In genomic region chr15:45586990-45587860, GRCh38 we compare ENCODE assay signal across 8 cellular contexts. TPM values are rescaled to one million over a fixed set of nuclear protein-coding genes. Genes with fewer than 3 reads are reported as not detected.
DNase-seq lines count a peak whose midpoint lies in the region; ATAC-seq and TF ChIP-seq lines count a peak whose summit lies in the region.

BLOC1S6 (plus strand) TSS chr15:45587379; CDS start chr15:45587444, 65 bp downstream.

- no peaks in the 10 kb centered on the region; the same call in 1 of the 2 replicates for H3K27me3 ChIP-seq in DOHH2 (ENCODE audit: control insufficient read depth, low read length)
- no peaks in the 10 kb centered on the region for H3K27me3 ChIP-seq in Karpas-422 (ENCODE audit: low read length)
- H3K27me3 ChIP-seq in RWPE2 (ENCODE audit: insufficient read depth, poor library complexity, severe bottlenecking): no peaks in the 10 kb centered on the region

- TF ChIP-seq CTCF in DOHH2 (IDR thresholded peaks at IDR 0.05; ENCODE audit: low read depth, low read length, poor library complexity, severe bottlenecking) (no peak), RWPE2 (IDR thresholded peaks at IDR 0.05; ENCODE audit: poor library complexity, severe bottlenecking) (peak; percentile 4), fibroblast of pulmonary artery (IDR thresholded peaks at IDR 0.05; ENCODE audit: low read length, missing control alignments) (no peak)

- H3K27ac ChIP-seq in DOHH2 (ENCODE audit: low read depth, low read length) (peak within 1 kb of the TSS; percentile 91), Karpas-422 (ENCODE audit: low read length) (peak within 1 kb of the TSS; percentile 82), RWPE2 (ENCODE audit: poor library complexity, severe bottlenecking) (peak within 1 kb of the TSS; percentile 73)

- H4K20me1 ChIP-seq in DOHH2 (ENCODE audit: control insufficient read depth, insufficient read depth, low read depth, low read length): no peaks in the 10 kb centered on the region
- no peaks in the 10 kb centered on the region for H4K20me1 ChIP-seq in Karpas-422 (ENCODE audit: insufficient read depth, low read depth, low read length)

- H3K4me2 ChIP-seq in DOHH2 (ENCODE audit: low read length): peak within 1 kb of the TSS; percentile 89
- peak within 1 kb of the TSS; percentile 86 for H3K4me2 ChIP-seq in Karpas-422 (ENCODE audit: low read depth, low read length, poor library complexity, severe bottlenecking)

- H3K4me1 ChIP-seq in DOHH2 (ENCODE audit: control insufficient read depth, low read length): peaks cover 38% of the 10 kb centered on the region
- peaks cover 38% of the 10 kb centered on the region for H3K4me1 ChIP-seq in Karpas-422 (ENCODE audit: low read length)
- H3K4me1 ChIP-seq in RWPE2 (ENCODE audit: insufficient read depth, poor library complexity, severe bottlenecking): peaks cover 18% of the 10 kb centered on the region

- peaks cover 24 to 27% of the 10 kb centered on the region in 2 donors for H3K4me1 Mint-ChIP-seq in natural killer cell treated with Interleukin-12 subunit alpha and Interleukin-12 subunit beta and Interleukin-15 and Interleukin-18, amount 100 ng/mL, for 72 hours (ENCODE audit: low read depth in 2 of 2)

- H3K9me3 ChIP-seq in DOHH2 (ENCODE audit: control insufficient read depth, insufficient read depth, low read length) (peaks cover 3% of the 10 kb centered on the region; the same call in 1 of the 2 replicates), Karpas-422 (ENCODE audit: low read length) (no peaks in the 10 kb centered on the region), RWPE2 (ENCODE audit: severe bottlenecking) (no peaks in the 10 kb centered on the region)

- peak within 1 kb of the TSS; percentile 87 for H3K4me3 Mint-ChIP-seq in natural killer cell treated with Interleukin-12 subunit alpha and Interleukin-12 subunit beta and Interleukin-15 and Interleukin-18, amount 100 ng/mL, for 72 hours

- peak within 1 kb of the TSS; percentile 86 to 100 for H3K27ac Mint-ChIP-seq in natural killer cell treated with Interleukin-12 subunit alpha and Interleukin-12 subunit beta and Interleukin-15 and Interleukin-18, amount 100 ng/mL, for 72 hours

- peaks cover 34% of the 10 kb centered on the region for H3F3A ChIP-seq in DOHH2 (ENCODE audit: control insufficient read depth, insufficient read depth)

- H3K36me3 Mint-ChIP-seq in natural killer cell treated with Interleukin-12 subunit alpha and Interleukin-12 subunit beta and Interleukin-15 and Interleukin-18, amount 100 ng/mL, for 72 hours: peaks cover 6% of the 10 kb centered on the region

- H3K9me3 Mint-ChIP-seq in natural killer cell treated with Interleukin-12 subunit alpha and Interleukin-12 subunit beta and Interleukin-15 and Interleukin-18, amount 100 ng/mL, for 72 hours: no peaks in the 10 kb centered on the region

- DNase-seq in Karpas-422 (peak; percentile 97), RWPE2 (ENCODE audit: low spot score) (peak; percentile 91), fibroblast of pulmonary artery (ENCODE audit: low read depth) (peak; percentile 96)
- DNase-seq in activated T-helper 9 cell treated with anti-CD3 and anti-CD28 coated beads, Interleukin-2, amount 50 U/mL, for 16 hours (ENCODE audit: low read depth): peak; percentile 79
- DNase-seq in natural killer cell treated with Interleukin-12 subunit alpha and Interleukin-12 subunit beta and Interleukin-15 and Interleukin-18, amount 100 ng/mL, for 72 hours (ENCODE audit: low spot score): peak; percentile 93
- DNase-seq in stimulated activated naive CD8-positive, alpha-beta T cell treated with anti-CD3 and anti-CD28 coated beads, Interleukin-15, Interleukin-2, amounts not matched to agents 100 U/mL and 50 U/mL, for 24 hours: peak; percentile 90

- H3K27me3 Mint-ChIP-seq in natural killer cell treated with Interleukin-12 subunit alpha and Interleukin-12 subunit beta and Interleukin-15 and Interleukin-18, amount 100 ng/mL, for 72 hours: peaks cover 5 to 7% of the 10 kb centered on the region in 2 donors

- H3K4me3 ChIP-seq in DOHH2 (ENCODE audit: low read length) (peak within 1 kb of the TSS; percentile 99), Karpas-422 (ENCODE audit: low read length) (peak within 1 kb of the TSS; percentile 93), RWPE2 (ENCODE audit: severe bottlenecking) (peak within 1 kb of the TSS; percentile 80), fibroblast of pulmonary artery (replicated peaks; ENCODE audit: low read depth, low read length) (peak within 1 kb of the TSS; percentile 71)

- H3K36me3 ChIP-seq in DOHH2 (ENCODE audit: control insufficient read depth, low read length): peaks cover 42% of the 10 kb centered on the region
- peaks cover 8% of the 10 kb centered on the region for H3K36me3 ChIP-seq in Karpas-422 (ENCODE audit: insufficient read depth, low read length)
- peaks cover 10% of the 10 kb centered on the region for H3K36me3 ChIP-seq in RWPE2 (ENCODE audit: low read depth)

- H3K79me2 ChIP-seq in DOHH2 (ENCODE audit: control insufficient read depth, low read length) (peaks cover 69% of the 10 kb centered on the region), Karpas-422 (ENCODE audit: low read length) (peaks cover 47% of the 10 kb centered on the region)

- H3K9ac ChIP-seq in Karpas-422 (ENCODE audit: low read length): peak within 1 kb of the TSS; percentile 88

- H2AFZ ChIP-seq in Karpas-422 (ENCODE audit: low read length): peak within 1 kb of the TSS; percentile 79

- H3K9me2 ChIP-seq in DOHH2 (replicated peaks; ENCODE audit: control insufficient read depth, low read length) (no peaks in the 10 kb centered on the region), Karpas-422 (replicated peaks; ENCODE audit: insufficient read depth, low read length) (no peaks in the 10 kb centered on the region)

- ATAC-seq in GM21825 (IDR thresholded peaks at IDR 0.05; ENCODE audit: unreplicated experiment) (peak; percentile 76), RWPE2 (ENCODE audit: low read depth) (peak; percentile 76)
- peak; percentile 93 to 94 for ATAC-seq in natural killer cell treated with Interleukin-12 subunit alpha and Interleukin-12 subunit beta and Interleukin-15 and Interleukin-18, amount 100 ng/mL, for 72 hours
- ATAC-seq in stimulated activated naive CD8-positive, alpha-beta T cell treated with anti-CD3 and anti-CD28 coated beads, Interleukin-15, Interleukin-2, amounts not matched to agents 100 U/mL and 50 U/mL, for 24 hours: peak; percentile 91

RNA-seq across cellular contexts. Expression of gene BLOC1S6, which starts in this region (rescaled TPM):
- total RNA-seq in Karpas-422 (2014; rRNA removed; shearing (Covaris generic); ENCODE audit: low replicate concordance): 62.7 and 77.1 TPM in 2 replicates
- total RNA-seq in natural killer cell treated with Interleukin-12 subunit alpha and Interleukin-12 subunit beta and Interleukin-15 and Interleukin-18, amount 100 ng/mL, for 72 hours: 10 to 100 TPM; 45.6 to 50.5 TPM

Comparison
In these comparisons a context has a peak if more than half of its experiments do, and no peak if none do; other contexts are left out.
1. Peak in every context shown above with its lines: DNase-seq, ATAC-seq, H3K4me3 ChIP-seq and H3K27ac ChIP-seq.